In the genomic region with DNA sequence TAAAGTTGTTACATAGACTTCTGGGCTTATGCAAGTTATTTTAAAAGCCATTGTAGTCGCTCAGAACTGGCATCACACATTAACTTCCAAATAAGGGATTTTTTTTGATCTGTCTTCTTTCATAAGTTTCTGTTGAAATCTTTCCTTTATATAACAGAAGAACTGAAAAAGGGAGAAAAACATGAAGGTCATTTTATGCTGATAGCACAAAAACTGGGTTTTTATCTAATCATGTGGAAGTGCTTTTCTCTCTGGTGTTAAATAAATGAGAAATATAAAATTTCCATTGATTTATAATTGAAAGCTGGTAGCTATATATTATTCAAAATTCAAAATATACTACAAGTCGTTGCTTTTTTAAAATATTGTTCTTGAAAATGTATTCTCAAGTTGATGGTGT, we compare ENCODE assay signal across 18 cellular contexts.
DNase-seq lines count a peak whose midpoint lies in the region; ATAC-seq, FAIRE-seq and TF ChIP-seq lines count a peak whose summit lies in the region.
"Had no signal": no experiment of that assay in that cellular context is flagged by ENCODE, and none has a peak within 500 bp of the region (broad histone marks: within the 10 kb centered on the region; RNA-seq: fewer than 3 reads in every experiment).

No MANE protein-coding gene starts in this region.

- FAIRE-seq in HepG2 (lab: Jason Lieb, UNC) = no peak
- FAIRE-seq: H1, HTR-8/SVneo had no signal

- H3K4me3 ChIP-seq in HepG2 (replicated peaks in 1 of 3; ENCODE audit: insufficient read depth in 1 of 3, low read depth in 2 of 3, low read length in 3 of 3) = no peak overlapping the region
- no peak overlapping the region for H3K4me3 ChIP-seq in right lobe of liver
- no peak overlapping the region for H3K4me3 ChIP-seq in PC-3 (ENCODE audit: low read length)
- H3K4me3 ChIP-seq in transverse colon = no peak overlapping the region
- H3K4me3 ChIP-seq in endodermal cell (ENCODE audit: low read length) = no peak overlapping the region
- H3K4me3 ChIP-seq: HAP-1 had no signal

- no peak for DNase-seq in HepG2 (ENCODE audit: low spot score)
- no peak for DNase-seq in right lobe of liver
- no peak for DNase-seq in PC-3
- no peak for DNase-seq in mesothelial cell of epicardium (ENCODE audit: low spot score in 2 of 2, unreplicated experiment in 2 of 2)
- no peak for DNase-seq in transverse colon
- DNase-seq in endodermal cell = no peak
- DNase-seq: 8988T; CD8-positive, alpha-beta T cell; COR-L47; DND-41; GDM1; KBM-7 had no signal

- H3K9me3 Mint-ChIP-seq in mesothelial cell of epicardium (peaks cover 4% of the 10 kb centered on the region), endodermal cell (no peaks in the 10 kb centered on the region)
- H3K9me3 Mint-ChIP-seq: CD14-positive monocyte; CD8-positive, alpha-beta T cell had no signal

- H3K27ac ChIP-seq in HepG2 (ENCODE audit: extremely low read length, insufficient read depth, low read length) (no peak overlapping the region), right lobe of liver (no peak overlapping the region), PC-3 (ENCODE audit: low read length) (peak overlapping the region; percentile 35), transverse colon (no peak overlapping the region), endodermal cell (ENCODE audit: low read depth, low read length) (no peak overlapping the region)

- TF ChIP-seq CTCF in HepG2 (CRISPR knock-in tag; IDR thresholded peaks at IDR 0.05) = no peak
- no peak for TF ChIP-seq CTCF in right lobe of liver (IDR thresholded peaks at IDR 0.05)
- TF ChIP-seq CTCF in PC-3 (conservative IDR thresholded peaks at IDR 0.05; ENCODE audit: low read depth, low read length) = no peak
- TF ChIP-seq CTCF in mesothelial cell of epicardium (IDR thresholded peaks at IDR 0.05; ENCODE audit: unreplicated experiment) = no peak
- TF ChIP-seq CTCF in transverse colon (IDR thresholded peaks at IDR 0.05) = no peak
- no peak for TF ChIP-seq CTCF in endodermal cell (conservative IDR thresholded peaks at IDR 0.05)

- intact Hi-C loops in HepG2 (cut with micrococcal nuclease; ENCODE audit: unreplicated experiment) = no loop called here
- intact Hi-C loops in right lobe of liver (cut with DNase I) = no loop called here
- intact Hi-C loops in PC-3 (cut with micrococcal nuclease) = no loop called here
- intact Hi-C loops in transverse colon (cut with DNase I; ENCODE audit: low total_unique reads) = no loop called here

- H3K4me3 Mint-ChIP-seq in mesothelial cell of epicardium (no peak overlapping the region), endodermal cell (no peak overlapping the region)
- H3K4me3 Mint-ChIP-seq: B cell; CD8-positive, alpha-beta T cell had no signal

- H3K4me1 Mint-ChIP-seq in mesothelial cell of epicardium (peaks cover 49% of the 10 kb centered on the region), endodermal cell (no peaks in the 10 kb centered on the region)

- WGBS in HepG2 (ENCODE audit: low lambda C conversion rate) = under 1% methylated on average over 2 of the region's 2 CpGs
- WGBS in right lobe of liver (ENCODE audit: insufficient coverage, low coverage, low lambda C conversion rate, missing lambda C conversion rate) = 54% methylated on average over 2 of the region's 2 CpGs
- WGBS in transverse colon (ENCODE audit: low coverage in 1 of 2), 2 donors = 84 to 85% methylated on average over 2 of the region's 2 CpGs
- WGBS in endodermal cell (ENCODE audit: insufficient coverage in 1 of 2, insufficient read length in 1 of 2), 2 experiments = 100% methylated on average over 1 of the region's 2 CpGs; no CpG with 5 or more reads in 1 of the 2 experiments

- H3K36me3 ChIP-seq in HepG2 (replicated peaks in 1 of 2; ENCODE audit: control insufficient read depth in 1 of 2, insufficient read depth in 2 of 2, low read length in 2 of 2) (no peaks in the 10 kb centered on the region), right lobe of liver (no peaks in the 10 kb centered on the region), PC-3 (ENCODE audit: low read depth, low read length) (no peaks in the 10 kb centered on the region), transverse colon (no peaks in the 10 kb centered on the region), endodermal cell (ENCODE audit: control insufficient read depth, insufficient read depth, low read length) (no peaks in the 10 kb centered on the region)
- H3K36me3 ChIP-seq: HAP-1 had no signal

- TF ChIP-seq POLR2A in HepG2 (IDR thresholded peaks at IDR 0.05; ENCODE audit: insufficient read depth in 1 of 2, low read depth in 2 of 2, low read length in 2 of 2) (no peak), right lobe of liver (IDR thresholded peaks at IDR 0.05) (no peak), transverse colon (IDR thresholded peaks at IDR 0.05) (no peak)

- no peak for TF ChIP-seq RAD21 in HepG2 (CRISPR knock-in tag; IDR thresholded peaks at IDR 0.05)

- no peaks in the 10 kb centered on the region for H3K9me2 ChIP-seq in PC-3 (replicated peaks; ENCODE audit: low read length)

- BruUV-seq in HepG2 (replicated peaks; lab: Mats Ljungman, UMichigan) (no TSS peak), PC-3 (replicated peaks; lab: Mats Ljungman, UMichigan) (no TSS peak)

- H3K27ac Mint-ChIP-seq in mesothelial cell of epicardium (peak overlapping the region; percentile 88), endodermal cell (no peak overlapping the region)
- H3K27ac Mint-ChIP-seq: B cell; CD8-positive, alpha-beta T cell had no signal

- H4K20me1 ChIP-seq in HepG2 (ENCODE audit: insufficient read depth, low read length) (no peaks in the 10 kb centered on the region), PC-3 (ENCODE audit: low read length) (no peaks in the 10 kb centered on the region)

- H3F3A ChIP-seq in PC-3 (ENCODE audit: low read length, unreplicated experiment) = peaks cover 7% of the 10 kb centered on the region

- no peaks in the 10 kb centered on the region for H3K27me3 Mint-ChIP-seq in mesothelial cell of epicardium (ENCODE audit: low read depth)
- H3K27me3 Mint-ChIP-seq in endodermal cell (ENCODE audit: insufficient read depth) = no peaks in the 10 kb centered on the region
- H3K27me3 Mint-ChIP-seq: B cell had no signal

- in situ Hi-C loops in HepG2 (cut with HindIII; ENCODE audit: extremely low pct_ligation_motif_present, low pct_unique_long_range_greater_than_20kb) = no loop called here
- in situ Hi-C loops in transverse colon (cut with MboI; ENCODE audit: low pct_ligation_motif_present in 1 of 4, low pct_unique_long_range_greater_than_20kb in 1 of 4, low sequenced_read_pairs in 3 of 4) = no loop called here

- TF ChIP-seq EP300 in HepG2 (IDR thresholded peaks at IDR 0.05; ENCODE audit: low read depth in 2 of 2, low read length in 2 of 2) = no peak
- TF ChIP-seq EP300 in HepG2 (CRISPR knock-in tag; IDR thresholded peaks at IDR 0.05; ENCODE audit: borderline replicate concordance) = no peak
- TF ChIP-seq EP300 in transverse colon (IDR thresholded peaks at IDR 0.05; ENCODE audit: low read depth) = no peak

- H3K27me3 ChIP-seq in HepG2 (ENCODE audit: control insufficient read depth in 1 of 2, insufficient read depth in 2 of 2, low read length in 2 of 2) (no peaks in the 10 kb centered on the region), right lobe of liver (no peaks in the 10 kb centered on the region), PC-3 (ENCODE audit: low read length) (no peaks in the 10 kb centered on the region), transverse colon (no peaks in the 10 kb centered on the region), endodermal cell (ENCODE audit: control insufficient read depth, insufficient read depth, low read length, poor library complexity, severe bottlenecking) (no peaks in the 10 kb centered on the region)

- POLR2A ChIA-PET in HepG2 (lab: Yijun Ruan, JAX) = no interaction called here
- POLR2A ChIA-PET in PC-3 (lab: Charles Lee; ENCODE audit: unreplicated experiment) = no interaction called here

- H3K9me3 ChIP-seq in HepG2 (ENCODE audit: low read length) (no peaks in the 10 kb centered on the region), right lobe of liver (no peaks in the 10 kb centered on the region), PC-3 (ENCODE audit: low read length) (no peaks in the 10 kb centered on the region), transverse colon (no peaks in the 10 kb centered on the region), endodermal cell (ENCODE audit: control insufficient read depth, low read length) (no peaks in the 10 kb centered on the region)
- H3K9me3 ChIP-seq: HAP-1 had no signal

- no peak overlapping the region for H3K9ac ChIP-seq in HepG2 (ENCODE audit: insufficient read depth, low read depth, low read length)
- peak overlapping the region; percentile 14; the same call in 1 of the 2 replicates for H3K9ac ChIP-seq in PC-3 (ENCODE audit: low read length)
- no peak overlapping the region for H3K9ac ChIP-seq in endodermal cell (ENCODE audit: extremely low read depth, low read length, poor library complexity, severe bottlenecking)

- CTCF ChIA-PET in HepG2 (lab: Yijun Ruan, JAX; ENCODE audit: low intra/inter-chr PET ratio, low total read pairs) (no interaction called here), PC-3 (lab: Charles Lee) (interaction anchor here (0.7 kb wide), 1 partner anchor 10 kb away, joined by 6 read pairs; no protein-coding TSS in a partner anchor)

- no peaks in the 10 kb centered on the region for H3K79me2 ChIP-seq in HepG2 (ENCODE audit: insufficient read depth, low read length)
- H3K79me2 ChIP-seq in PC-3 (ENCODE audit: low read length) = no peaks in the 10 kb centered on the region

- H3K4me2 ChIP-seq in HepG2 (ENCODE audit: low read depth, low read length) (no peak overlapping the region), PC-3 (ENCODE audit: low read length) (no peak overlapping the region)

- H3K4me1 ChIP-seq in HepG2 (ENCODE audit: insufficient read depth, low read length) = peaks cover 7% of the 10 kb centered on the region
- H3K4me1 ChIP-seq in right lobe of liver = peaks cover 0 to 23% (median 3%) of the 10 kb centered on the region in 4 donors
- peaks cover 63% of the 10 kb centered on the region for H3K4me1 ChIP-seq in PC-3 (ENCODE audit: insufficient read depth, low read length)
- peaks cover 5 to 30% (median 23%) of the 10 kb centered on the region in 4 donors for H3K4me1 ChIP-seq in transverse colon
- no peaks in the 10 kb centered on the region for H3K4me1 ChIP-seq in endodermal cell (ENCODE audit: control insufficient read depth, insufficient read depth, low read length)
- H3K4me1 ChIP-seq: HAP-1 had no signal

- H3K36me3 Mint-ChIP-seq in mesothelial cell of epicardium (no peaks in the 10 kb centered on the region), endodermal cell (ENCODE audit: low read depth) (no peaks in the 10 kb centered on the region)
- H3K36me3 Mint-ChIP-seq: CD14-positive monocyte; CD8-positive, alpha-beta T cell had no signal

- ATAC-seq in HepG2 (no peak), right lobe of liver (no peak), PC-3 (no peak), GM21825 (IDR thresholded peaks at IDR 0.05; ENCODE audit: unreplicated experiment) (no peak)
- ATAC-seq: CD8-positive, alpha-beta T cell had no signal

- no peak overlapping the region for H2AFZ ChIP-seq in HepG2 (ENCODE audit: low read length)
- no peak overlapping the region for H2AFZ ChIP-seq in PC-3 (ENCODE audit: low read length)

TF ChIP-seq in HepG2, 621 proteins besides CTCF, POLR2A, EP300 and RAD21 (continues in another document):
- TF ChIP-seq MYNN (CRISPR knock-in tag; IDR thresholded peaks at IDR 0.05; ENCODE audit: low read depth) = no peak
- peak; percentile 47 to 68; a peak in 3 of 4 replicates for TF ChIP-seq MAFK (conservative IDR thresholded peaks at IDR 0.05 in 1 of 2, IDR thresholded peaks at IDR 0.05 in 1 of 2; ENCODE audit: low read length in 2 of 2)
- 0 out of 2 replicates have a peak, but pooled peaks have one; percentile 16 for TF ChIP-seq MAFF (IDR thresholded peaks at IDR 0.05; ENCODE audit: low read depth, low read length)
